8 cellular contexts compared by ENCODE assay signal in genomic region chr1:244862699-244863490, GRCh38. TPM values are rescaled to one million over a fixed set of nuclear protein-coding genes. Genes with fewer than 3 reads are reported as not detected.
DNase-seq lines count a peak whose midpoint lies in the region; ATAC-seq and TF ChIP-seq lines count a peak whose summit lies in the region.

No MANE protein-coding gene starts in this region.

- intact Hi-C loops in left colon (cut with DNase I, micrococcal nuclease) = loop anchor here in 1 of 2 donors (10.0 kb wide), 1 partner anchor 102 kb away; a partner anchor contains a TSS

- H3K4me3 ChIP-seq in AG10803 (ENCODE audit: low read length) (peak overlapping the region; percentile 85), choroid plexus epithelial cell (ENCODE audit: low read depth, low read length) (peak overlapping the region; percentile 78)

- DNase-seq in AG10803 (ENCODE audit: low read depth) (peak; percentile 93), NCI-H460 (ENCODE audit: extremely low read depth, low read depth) (peak; percentile 98), choroid plexus epithelial cell (ENCODE audit: low read depth) (peak; percentile 95), left colon (peak; percentile 97)
- DNase-seq in activated CD4-positive, alpha-beta T cell treated with anti-CD3 and anti-CD28 coated beads for 4 hours = peak; percentile 97 to 98
- peak; percentile 94 to 97 (median 96) for DNase-seq in stimulated activated CD4-positive, alpha-beta T cell treated with anti-CD3 and anti-CD28 coated beads, Interleukin-1b, Interleukin-23, amount 100 ng/mL, for 24 hours (ENCODE audit: low read depth in 4 of 4, low spot score in 1 of 4)

- TF ChIP-seq CTCF in AG10803 (conservative IDR thresholded peaks at IDR 0.05; ENCODE audit: low read length) (no peak), choroid plexus epithelial cell (conservative IDR thresholded peaks at IDR 0.05; ENCODE audit: low read depth, low read length) (no peak)

- peak; percentile 52 for ATAC-seq in GM19043 (IDR thresholded peaks at IDR 0.05; ENCODE audit: low read depth, unreplicated experiment)
- peak; percentile 60 for ATAC-seq in HG03354 (IDR thresholded peaks at IDR 0.05; ENCODE audit: poor library complexity, severe bottlenecking, unreplicated experiment)
- peak; percentile 76 for ATAC-seq in left colon

RNA-seq across cellular contexts. Expression of gene HNRNPU, which starts 1.4 kb away (rescaled TPM):
- total RNA-seq in NCI-H460 (2014; rRNA removed; shearing (Covaris generic)) = 447 and 511 TPM in 2 replicates
- polyA plus RNA-seq in NCI-H460 (2014; cell fraction: nucleus; rRNA removed) = 361 and 504 TPM in 2 replicates
- 100 to 1,000 TPM; 188 to 225 TPM for total RNA-seq in left colon

RNA-seq across cellular contexts. Expression of gene COX20, which starts 27.4 kb away (rescaled TPM):
- 89.2 and 101 TPM in 2 replicates for total RNA-seq in NCI-H460 (2014; rRNA removed; shearing (Covaris generic))
- 37.8 and 60.6 TPM in 2 replicates for polyA plus RNA-seq in NCI-H460 (2014; cell fraction: nucleus; rRNA removed)
- 10 to 100 TPM; 21.8 to 30.5 TPM for total RNA-seq in left colon

Comparison
In these comparisons a context has a peak if more than half of its experiments do, and no peak if none do; other contexts are left out.
1. Peak in every context shown above with its lines: DNase-seq, ATAC-seq and H3K4me3 ChIP-seq.